21 cellular contexts compared by ENCODE assay signal in genomic region chr7:156236181-156236889, GRCh38.
"Had no signal": no experiment of that assay in that cellular context is flagged by ENCODE, and none has a peak within 500 bp of the region (broad histone marks: within the 10 kb centered on the region; RNA-seq: fewer than 3 reads in every experiment).

No MANE protein-coding gene starts in this region.

- DNase-seq: activated CD4-positive, alpha-beta T cell treated with anti-CD3 and anti-CD28 coated beads for 1 hour; activated CD4-positive, alpha-beta T cell treated with anti-CD3 and anti-CD28 coated beads for 48 hours; activated CD4-positive, CD25-positive, alpha-beta regulatory T cell; activated gamma-delta T cell; activated naive CD4-positive, alpha-beta T cell treated with Interleukin-2 at 50 U/mL for 16 hours; activated naive CD8-positive, alpha-beta T cell treated with anti-CD3 and anti-CD28 coated beads, Interleukin-2, amount 10 ng/mL, durations not matched to agents 7 days and 5 days; activated T-cell treated with anti-CD3 and anti-CD28 coated beads, Interleukin-2, amount 50 U/mL, for 24 hours; amygdala; MM.1S; MV-4-11; NCI-H1092; NCI-H1436 treated with DMSO at 0.1 percent for 48 hours; NCI-H187; NCI-H2029 treated with DMSO at 0.1 percent for 48 hours; NCI-H345; NCI-H526; NCI-H748 treated with DMSO at 0.1 percent for 48 hours; Right ventricle myocardium superior; SJCRH30; T1000; WERI-Rb-1 had no signal
